8 cellular contexts compared by ENCODE assay signal in genomic region chr12:57517187-57517586, GRCh38. TPM values are rescaled to one million over a fixed set of nuclear protein-coding genes. Genes with fewer than 3 reads are reported as not detected.
DNase-seq lines count a peak whose midpoint lies in the region.
"Had no signal": no experiment of that assay in that cellular context is flagged by ENCODE, and none has a peak within 500 bp of the region (broad histone marks: within the 10 kb centered on the region; RNA-seq: fewer than 3 reads in every experiment).

No MANE protein-coding gene starts in this region.

- no peak overlapping the region for H3K9ac ChIP-seq in rectal smooth muscle tissue (ENCODE audit: low read length)

- no peaks in the 10 kb centered on the region for H3K27me3 ChIP-seq in rectal smooth muscle tissue (ENCODE audit: control insufficient read depth, insufficient read depth, low read length)
- H3K27me3 ChIP-seq: SJSA1 had no signal

- peaks cover 37% of the 10 kb centered on the region for H3K36me3 ChIP-seq in rectal smooth muscle tissue (ENCODE audit: control insufficient read depth, insufficient read depth, low read length)

- DNase-seq in Caki2 (ENCODE audit: low read depth) (peak; percentile 37), M059J (ENCODE audit: low read depth) (peak; percentile 47), dermis blood vessel endothelial cell (peak; percentile 60), NCI-H1417 treated with DMSO at 0.1 percent for 48 hours (lab: John Stamatoyannopoulos, UW) (no peak)
- DNase-seq in NK-92 treated with Interleukin-12 subunit alpha and Interleukin-12 subunit beta, amount 100 ng/mL, for 24 hours (lab: John Stamatoyannopoulos, UW) = no peak
- DNase-seq in activated CD4-positive, alpha-beta T cell treated with anti-CD3 and anti-CD28 coated beads, Interleukin-2, amount 50 U/mL, for 4 hours = no peak

- peaks cover 35% of the 10 kb centered on the region for H3K4me1 ChIP-seq in rectal smooth muscle tissue (ENCODE audit: control insufficient read depth, insufficient read depth, low read length)

- in situ Hi-C loops in Caki2 (cut with HindIII; ENCODE audit: low pct_unique_long_range_greater_than_20kb, low sequenced_read_pairs) = no loop called here

- H3K27ac ChIP-seq in rectal smooth muscle tissue (ENCODE audit: low read depth, low read length) = peak overlapping the region; percentile 46
- H3K27ac ChIP-seq: SJSA1 had no signal

- no peak overlapping the region for H3K4me3 ChIP-seq in rectal smooth muscle tissue (ENCODE audit: low read length)
- H3K4me3 ChIP-seq: SJSA1 had no signal

RNA-seq across cellular contexts. Expression of gene DDIT3, which starts 3.1 kb away (rescaled TPM):
- total RNA-seq in Caki2 (2014; rRNA removed; shearing (Covaris generic); ENCODE audit: low replicate concordance) = 19.6 and 64.7 TPM in 2 replicates
- total RNA-seq in M059J (2014; rRNA removed; shearing (Covaris generic)) = 39.3 and 45.9 TPM in 2 replicates
- 7.5 and 11.4 TPM in 2 replicates for total RNA-seq in dermis blood vessel endothelial cell

RNA-seq across cellular contexts. Expression of gene MBD6, which starts 5.4 kb away (rescaled TPM):
- total RNA-seq in Caki2 (2014; rRNA removed; shearing (Covaris generic); ENCODE audit: low replicate concordance) = 4.3 and 8.3 TPM in 2 replicates
- total RNA-seq in M059J (2014; rRNA removed; shearing (Covaris generic)) = 5.0 and 18.2 TPM in 2 replicates
- 12.8 and 17.0 TPM in 2 replicates for total RNA-seq in dermis blood vessel endothelial cell

RNA-seq across cellular contexts. Expression of gene MARS1, which starts 29.3 kb away (rescaled TPM):
- 285 and 315 TPM in 2 replicates for total RNA-seq in Caki2 (2014; rRNA removed; shearing (Covaris generic); ENCODE audit: low replicate concordance)
- total RNA-seq in M059J (2014; rRNA removed; shearing (Covaris generic)) = 68.9 and 99.8 TPM in 2 replicates
- 71.6 and 81.2 TPM in 2 replicates for total RNA-seq in dermis blood vessel endothelial cell

RNA-seq across cellular contexts. Expression of gene DCTN2, which starts 29.8 kb away (rescaled TPM):
- total RNA-seq in Caki2 (2014; rRNA removed; shearing (Covaris generic); ENCODE audit: low replicate concordance) = 358 and 362 TPM in 2 replicates
- total RNA-seq in M059J (2014; rRNA removed; shearing (Covaris generic)) = 97.9 and 119 TPM in 2 replicates
- total RNA-seq in dermis blood vessel endothelial cell = 109 and 113 TPM in 2 replicates

RNA-seq across cellular contexts. Expression of gene KIF5A, which starts 32.7 kb away (rescaled TPM):
- not detected in 2 replicates for total RNA-seq in Caki2 (2014; rRNA removed; shearing (Covaris generic); ENCODE audit: low replicate concordance)
- total RNA-seq in M059J (2014; rRNA removed; shearing (Covaris generic)) = 0.30 and 0.37 TPM in 2 replicates
- total RNA-seq in dermis blood vessel endothelial cell = 0.09 and 0.17 TPM in 2 replicates

Comparison
In these comparisons a context has a peak if more than half of its experiments do, and no peak if none do; other contexts are left out.
1. DNase-seq: peak in Caki2 (single experiment), M059J (single experiment) and dermis blood vessel endothelial cell (single experiment); none in NK-92 treated with Interleukin-12 subunit alpha and Interleukin-12 subunit beta, amount 100 ng/mL, for 24 hours (single experiment), NCI-H1417 treated with DMSO at 0.1 percent for 48 hours (single experiment) and activated CD4-positive, alpha-beta T cell treated with anti-CD3 and anti-CD28 coated beads, Interleukin-2, amount 50 U/mL, for 4 hours (0 of 2).